ENCODE assay signal across 1 cellular context in the genomic region with DNA sequence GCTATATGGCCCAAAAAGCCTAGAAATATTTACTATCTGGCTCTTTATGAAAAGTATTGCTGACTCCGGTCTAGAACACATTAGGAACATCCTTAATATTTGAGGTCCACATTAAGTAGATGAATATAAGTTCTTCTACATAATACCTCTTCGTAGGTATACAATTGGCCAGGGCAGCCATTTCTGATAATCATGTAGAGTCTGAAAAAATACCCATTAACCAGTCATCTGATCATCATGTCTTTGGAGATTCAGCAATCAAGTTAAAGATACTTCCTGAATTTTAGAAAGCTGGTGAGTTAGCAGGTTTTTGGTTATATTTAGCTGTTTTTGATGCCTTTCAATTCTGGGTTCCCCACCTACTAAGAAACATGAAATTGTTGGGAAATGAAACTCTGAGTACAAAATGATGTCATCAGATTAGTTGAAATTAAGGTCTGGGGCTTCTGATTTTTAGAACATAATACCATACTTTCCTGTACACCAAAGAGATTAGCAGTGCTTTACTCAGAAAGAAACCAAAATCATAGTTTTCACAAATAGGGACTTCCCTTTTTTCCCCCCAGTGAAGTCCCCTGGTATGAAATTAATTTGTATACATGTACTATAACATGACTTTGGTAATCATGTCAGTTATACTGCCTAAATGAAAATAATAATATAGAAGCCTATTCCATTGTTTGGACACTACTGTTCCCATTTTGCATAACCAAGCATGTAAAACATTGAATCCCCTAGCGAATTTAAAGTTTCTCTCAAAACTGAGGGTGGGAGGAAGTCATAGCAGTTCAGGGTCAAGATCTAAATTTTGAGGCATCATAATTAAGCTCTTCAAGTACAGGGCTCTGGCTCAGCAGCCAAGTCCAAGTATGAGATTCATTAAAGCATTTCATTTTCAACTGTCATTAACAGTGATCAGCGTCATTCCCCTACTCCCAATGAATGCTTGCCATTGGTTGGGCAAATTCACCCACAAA.
TF ChIP-seq lines count a peak whose summit lies in the region.

No MANE protein-coding gene starts in this region.

TF ChIP-seq in HepG2, 621 proteins besides CTCF, POLR2A, EP300 and RAD21 (continued from another document):
- TF ChIP-seq, protein P1, sequence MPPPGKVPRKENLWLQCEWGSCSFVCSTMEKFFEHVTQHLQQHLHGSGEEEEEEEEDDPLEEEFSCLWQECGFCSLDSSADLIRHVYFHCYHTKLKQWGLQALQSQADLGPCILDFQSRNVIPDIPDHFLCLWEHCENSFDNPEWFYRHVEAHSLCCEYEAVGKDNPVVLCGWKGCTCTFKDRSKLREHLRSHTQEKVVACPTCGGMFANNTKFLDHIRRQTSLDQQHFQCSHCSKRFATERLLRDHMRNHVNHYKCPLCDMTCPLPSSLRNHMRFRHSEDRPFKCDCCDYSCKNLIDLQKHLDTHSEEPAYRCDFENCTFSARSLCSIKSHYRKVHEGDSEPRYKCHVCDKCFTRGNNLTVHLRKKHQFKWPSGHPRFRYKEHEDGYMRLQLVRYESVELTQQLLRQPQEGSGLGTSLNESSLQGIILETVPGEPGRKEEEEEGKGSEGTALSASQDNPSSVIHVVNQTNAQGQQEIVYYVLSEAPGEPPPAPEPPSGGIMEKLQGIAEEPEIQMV (CRISPR knock-in tag; IDR thresholded peaks at IDR 0.05; ENCODE audit: low read depth), result no peak
- no peak for TF ChIP-seq ZNF343 (CRISPR knock-in tag; IDR thresholded peaks at IDR 0.05)
- TF ChIP-seq ZNF136 (CRISPR knock-in tag; IDR thresholded peaks at IDR 0.05; ENCODE audit: low read depth), result no peak
